In the genomic region with DNA sequence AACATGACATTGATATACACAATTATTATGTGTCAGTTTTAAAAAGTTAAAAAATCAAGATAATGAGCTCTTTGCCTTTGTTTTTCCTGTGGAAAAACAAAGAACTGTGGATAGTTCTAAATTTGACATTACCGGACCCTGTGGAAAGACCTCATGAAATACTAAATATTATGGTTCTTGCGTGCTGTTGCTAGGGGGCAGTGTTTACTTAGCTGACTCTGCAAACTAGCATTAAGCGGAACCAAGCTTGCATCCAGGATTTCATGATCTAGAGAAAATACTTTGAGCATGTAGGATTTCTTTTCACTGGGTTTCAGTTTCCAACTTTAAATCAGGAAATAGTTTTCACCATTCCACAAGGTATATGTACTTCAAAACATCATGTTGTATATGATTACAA, we compare ENCODE assay signal across 7 cellular contexts. TPM values are rescaled to one million over a fixed set of nuclear protein-coding genes. Genes with fewer than 3 reads are reported as not detected.
DNase-seq lines count a peak whose midpoint lies in the region; ATAC-seq and TF ChIP-seq lines count a peak whose summit lies in the region.

No MANE protein-coding gene starts in this region.

- H3K4me3 Mint-ChIP-seq in endodermal cell, result no peak overlapping the region

- peaks cover 4% of the 10 kb centered on the region for H3K36me3 Mint-ChIP-seq in endodermal cell (ENCODE audit: low read depth)

- BruUV-seq in PC-9 (replicated peaks; lab: Mats Ljungman, UMichigan), result no TSS peak

- H3K9me2 ChIP-seq in PC-9 (ENCODE audit: insufficient read depth), result no peaks in the 10 kb centered on the region

- H3K9me3 ChIP-seq in PC-9 (ENCODE audit: insufficient read depth, low read depth), result no peaks in the 10 kb centered on the region
- H3K9me3 ChIP-seq in endodermal cell (ENCODE audit: control insufficient read depth, low read length), result no peaks in the 10 kb centered on the region

- intact Hi-C loops in PC-9 (cut with micrococcal nuclease; ENCODE audit: unreplicated experiment), result loop anchor here (1.0 to 5.0 kb wide), 9 partner anchors 136 to 1342 kb away; no protein-coding TSS in a partner anchor

- H3K4me3 ChIP-seq in PC-9 (no peak overlapping the region), endodermal cell (ENCODE audit: low read length) (no peak overlapping the region)

- no peak overlapping the region for H2AFZ ChIP-seq in PC-9

- POLR2A ChIA-PET in PC-9 (lab: Charles Lee; ENCODE audit: unreplicated experiment), result interaction anchor here (0.6 kb wide), 2 partner anchors 429 to 455 kb away, joined by 4 to 6 read pairs; no protein-coding TSS in a partner anchor

- H3K79me2 ChIP-seq in PC-9 (ENCODE audit: low read depth), result no peaks in the 10 kb centered on the region

- in situ Hi-C loops in GM13977 (cut with MboI; ENCODE audit: low pct_unique_long_range_greater_than_20kb, low sequenced_read_pairs, unreplicated experiment), result loop anchor here (25.0 kb wide), 1 partner anchor 422 kb away; a partner anchor contains a TSS

- no peak overlapping the region for H3K27ac ChIP-seq in PC-9
- no peak overlapping the region for H3K27ac ChIP-seq in endodermal cell (ENCODE audit: low read depth, low read length)

- DNase-seq in GM13977 (ENCODE audit: low spot score), result peak; percentile 49
- peak; percentile 56 to 61 for DNase-seq in Kasumi-1 (lab: John Stamatoyannopoulos, UW)
- DNase-seq in PC-9, result peak; percentile 17 to 66
- DNase-seq in endodermal cell, result no peak
- DNase-seq in midbrain (lab: John Stamatoyannopoulos, UW), result peak; percentile 47

- no peaks in the 10 kb centered on the region for H3K27me3 Mint-ChIP-seq in endodermal cell (ENCODE audit: insufficient read depth)

- no peaks in the 10 kb centered on the region for H3F3A ChIP-seq in PC-9 (ENCODE audit: insufficient read depth, low read depth)

- WGBS in endodermal cell (ENCODE audit: insufficient coverage in 1 of 2, insufficient read length in 1 of 2), 2 experiments, result 20 to 66% methylated on average over 1 to 3 of the region's 3 CpGs

- H3K36me3 ChIP-seq in PC-9 (ENCODE audit: low read depth) (no peaks in the 10 kb centered on the region), endodermal cell (ENCODE audit: control insufficient read depth, insufficient read depth, low read length) (no peaks in the 10 kb centered on the region)

- H3K4me1 ChIP-seq in PC-9 (replicated peaks; ENCODE audit: insufficient read depth), result peaks cover 9% of the 10 kb centered on the region
- H3K4me1 ChIP-seq in endodermal cell (ENCODE audit: control insufficient read depth, insufficient read depth, low read length), result no peaks in the 10 kb centered on the region

- H4K20me1 ChIP-seq in PC-9 (ENCODE audit: insufficient read depth), result no peaks in the 10 kb centered on the region

- CTCF ChIA-PET in PC-9 (lab: Charles Lee), result interaction anchor here (0.6 to 1.9 kb wide), 7 partner anchors 276 to 947 kb away, joined by 3 to 13 read pairs (median 4); no protein-coding TSS in a partner anchor

- H3K4me1 Mint-ChIP-seq in endodermal cell, result no peaks in the 10 kb centered on the region

- peak overlapping the region; percentile 34; the same call in 1 of the 2 replicates for H3K4me2 ChIP-seq in PC-9

- H3K27ac Mint-ChIP-seq in endodermal cell, result no peak overlapping the region

- peaks cover 45% of the 10 kb centered on the region for H3K9me3 Mint-ChIP-seq in endodermal cell

- H3K27me3 ChIP-seq in PC-9 (ENCODE audit: insufficient read depth, low read depth) (no peaks in the 10 kb centered on the region), endodermal cell (ENCODE audit: control insufficient read depth, insufficient read depth, low read length, poor library complexity, severe bottlenecking) (no peaks in the 10 kb centered on the region)

- TF ChIP-seq CTCF in GM13977 (IDR thresholded peaks at IDR 0.05; ENCODE audit: extremely low read depth, insufficient read depth, missing control alignments), result peak; percentile 71
- TF ChIP-seq CTCF in PC-9 (conservative IDR thresholded peaks at IDR 0.05), result peak; percentile 45; the same call in 1 of the 2 replicates
- TF ChIP-seq CTCF in endodermal cell (conservative IDR thresholded peaks at IDR 0.05), result peak; percentile 60

- no peak overlapping the region for H3K9ac ChIP-seq in endodermal cell (ENCODE audit: extremely low read depth, low read length, poor library complexity, severe bottlenecking)

- no peak for ATAC-seq in GM21423 (IDR thresholded peaks at IDR 0.05; ENCODE audit: unreplicated experiment)
- no peak for ATAC-seq in GM18861 (IDR thresholded peaks at IDR 0.05; ENCODE audit: unreplicated experiment)

RNA-seq across cellular contexts. Expression of a gene that starts 33.6 kb away (rescaled TPM):
- total RNA-seq in PC-9 (2021) (3.1 and 4.4 TPM in 2 replicates), endodermal cell (1 to 10 TPM; 3.7 to 4.4 TPM)
- polyA plus RNA-seq in endodermal cell (2013, experiment 1 of 2), result 6.9 TPM
- 7.7 TPM for polyA plus RNA-seq in endodermal cell (2013, experiment 2 of 2)
